In genomic region chr1:57403201-57403600, GRCh38 we compare ENCODE assay signal across 27 cellular contexts. TPM values are rescaled to one million over a fixed set of nuclear protein-coding genes. Genes with fewer than 3 reads are reported as not detected.
"Had no signal": no experiment of that assay in that cellular context is flagged by ENCODE, and none has a peak within 500 bp of the region (broad histone marks: within the 10 kb centered on the region; RNA-seq: fewer than 3 reads in every experiment).

No MANE protein-coding gene starts in this region.

- H3K9me3 ChIP-seq: esophagus muscularis mucosa, gastroesophageal sphincter, heart right ventricle, left lung, lower lobe of right lung had no signal

- H3K27me3 ChIP-seq: gastroesophageal sphincter, heart right ventricle, left lung had no signal

- H3K36me3 ChIP-seq: esophagus muscularis mucosa, gastroesophageal sphincter, heart right ventricle, left lung, lower lobe of right lung had no signal

- H3K4me1 ChIP-seq: foreskin keratinocyte, left lung, lower lobe of right lung had no signal

- FAIRE-seq: colon, endothelial cell of umbilical vein, frontal cortex, islet of Langerhans, keratinocyte had no signal

- H3K27ac ChIP-seq: coronary artery, dorsolateral prefrontal cortex, esophagus muscularis mucosa, foreskin keratinocyte, gastroesophageal sphincter, heart right ventricle, left lung, lower lobe of right lung had no signal

- DNase-seq: dermis blood vessel endothelial cell; effector CD4-positive, alpha-beta T cell; effector memory CD4-positive, alpha-beta T cell; foreskin keratinocyte; glutamatergic neuron; head of caudate nucleus; heart right ventricle; hippocampal formation; left cardiac atrium; left lung; left ventricle myocardium superior; lower lobe of right lung; mesenchymal stem cell; midbrain; naive thymus-derived CD4-positive, alpha-beta T cell had no signal

- H3K4me3 ChIP-seq: coronary artery, dorsolateral prefrontal cortex, esophagus muscularis mucosa, gastroesophageal sphincter, heart right ventricle, left lung, lower lobe of right lung had no signal

RNA-seq across cellular contexts. Expression of gene DAB1, which starts 20.7 kb away (rescaled TPM):
- total RNA-seq: dermis blood vessel endothelial cell, endothelial cell of umbilical vein, epithelial cell of proximal tubule, fibroblast of villous mesenchyme, foreskin keratinocyte, lung microvascular endothelial cell had no signal
- polyA plus RNA-seq: endothelial cell of umbilical vein, foreskin keratinocyte had no signal
